In the genomic region with DNA sequence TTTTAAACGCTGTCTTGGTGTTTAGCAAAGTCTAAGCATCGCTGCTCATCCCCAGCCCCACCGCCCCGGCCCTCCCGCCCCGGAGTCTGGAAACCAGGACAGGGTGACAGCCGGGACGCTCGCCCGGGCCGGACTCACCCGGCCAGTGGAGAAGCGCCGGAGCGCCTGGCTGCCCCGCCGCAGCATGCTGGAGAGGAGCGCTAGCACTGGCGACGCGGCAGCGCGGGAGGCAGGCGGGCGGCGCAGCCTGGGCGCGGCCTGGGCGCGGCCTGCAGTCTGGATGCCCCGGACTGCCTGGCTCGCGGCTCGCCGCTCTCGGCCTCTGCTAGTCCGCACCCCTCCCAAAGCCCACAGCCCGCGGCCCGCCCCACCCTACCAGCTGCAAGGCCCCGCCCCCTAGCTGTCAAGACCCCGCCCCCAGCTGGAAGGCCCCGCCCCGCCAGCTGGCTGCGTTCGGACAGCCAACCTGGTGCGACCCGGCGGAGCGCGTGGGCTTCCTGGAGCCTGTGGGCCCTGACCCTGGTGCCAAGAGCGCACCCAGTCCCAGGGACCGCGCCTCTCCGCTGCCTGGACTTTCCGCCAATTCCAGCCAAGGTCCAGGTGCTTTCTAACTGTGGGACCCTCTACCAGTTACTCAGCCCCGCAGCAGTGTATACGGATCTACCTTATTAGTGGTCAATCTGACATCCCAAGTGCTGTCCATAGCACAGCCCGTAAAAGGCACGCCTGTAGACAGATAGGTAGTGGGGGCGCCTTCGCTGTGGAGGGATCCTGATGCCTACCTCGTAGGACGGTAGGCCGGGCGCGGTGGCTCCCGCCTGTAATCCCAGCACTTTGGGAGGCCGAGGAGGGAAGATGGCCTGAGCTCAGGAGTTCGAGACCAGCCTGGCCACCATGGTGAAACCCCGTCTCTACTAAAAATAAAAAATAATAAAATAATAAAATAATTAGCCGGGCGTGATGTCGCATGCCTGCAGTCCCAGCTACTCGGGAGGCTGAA, we compare ENCODE assay signal across 8 cellular contexts.
DNase-seq lines count a peak whose midpoint lies in the region; ATAC-seq and TF ChIP-seq lines count a peak whose summit lies in the region.

ALDH1L2 (minus strand) TSS at position 208 of the 1,000 bp plus-strand sequence; CDS start at position 186, 22 bp downstream.

- TF ChIP-seq CTCF in astrocyte of the spinal cord (IDR thresholded peaks at IDR 0.05; ENCODE audit: low read depth, low read length), result no peak

- peak; percentile 95 for DNase-seq in AG08395 (ENCODE audit: low spot score)
- DNase-seq in SW480 (ENCODE audit: low spot score), result peak; percentile 81
- DNase-seq in astrocyte of the spinal cord (ENCODE audit: low read depth, low spot score), result peak; percentile 90
- peak; percentile 67 to 75 for DNase-seq in hippocampal formation (lab: John Stamatoyannopoulos, UW)
- DNase-seq in retina, result peak; percentile 63
- DNase-seq in KBM-7, result no peak

- in situ Hi-C loops in astrocyte of the spinal cord (cut with HindIII; ENCODE audit: low sequenced_read_pairs) (no loop called here), KBM-7 (cut with MboI; ENCODE audit: low pct_unique_long_range_greater_than_20kb, low sequenced_read_pairs) (no loop called here)

- ATAC-seq in GM18907 (IDR thresholded peaks at IDR 0.05; ENCODE audit: unreplicated experiment), result peak; percentile 90
- ATAC-seq in HG03521 (IDR thresholded peaks at IDR 0.05; ENCODE audit: unreplicated experiment), result peak; percentile 80

- peak within 1 kb of the TSS; percentile 78 for H3K4me3 ChIP-seq in astrocyte of the spinal cord (ENCODE audit: low read depth, low read length)
